1 cellular context compared by ENCODE assay signal in the genomic region with DNA sequence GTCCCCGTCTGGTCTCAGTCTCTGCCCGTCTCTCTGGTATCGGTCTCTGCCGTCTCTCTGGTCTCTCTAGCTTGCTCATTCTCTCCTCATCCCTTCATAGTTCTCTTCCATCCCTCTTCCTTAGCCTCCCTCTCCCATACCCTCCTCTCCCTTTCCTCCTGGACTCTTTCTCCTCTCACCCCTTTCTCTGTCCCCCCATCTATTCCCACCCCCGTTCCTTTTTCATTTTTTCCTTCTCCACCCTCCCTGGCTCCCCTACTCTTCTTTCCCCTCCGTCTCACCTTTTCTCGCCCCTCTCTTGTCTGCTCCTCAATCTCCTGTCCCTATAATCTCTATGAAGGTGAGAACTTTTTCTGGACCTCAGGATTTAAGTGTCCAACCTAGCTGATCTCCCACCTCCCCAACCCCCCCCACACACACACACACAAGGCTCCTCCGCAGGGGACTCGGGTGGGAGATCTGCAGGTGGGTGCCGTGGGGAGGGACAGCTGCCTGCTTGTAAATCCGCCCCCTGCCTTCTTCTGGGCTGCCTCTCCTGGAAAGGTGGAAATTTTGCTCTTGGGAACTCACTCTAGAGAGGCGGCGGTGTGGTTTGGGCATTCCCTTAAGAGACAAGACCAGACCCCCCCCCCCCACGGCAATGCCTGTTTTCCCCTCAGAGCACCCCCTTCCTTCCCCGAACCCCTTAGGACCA.
A peak's percentile ranks its signal among the peaks of the same experiment; 100 is the strongest.
TF ChIP-seq lines count a peak whose summit lies in the region.

No MANE protein-coding gene starts in this region.

TF ChIP-seq in HEK293, 187 proteins besides CTCF, POLR2A, EP300 and RAD21 (continued from another document):
- TF ChIP-seq, protein P1, sequence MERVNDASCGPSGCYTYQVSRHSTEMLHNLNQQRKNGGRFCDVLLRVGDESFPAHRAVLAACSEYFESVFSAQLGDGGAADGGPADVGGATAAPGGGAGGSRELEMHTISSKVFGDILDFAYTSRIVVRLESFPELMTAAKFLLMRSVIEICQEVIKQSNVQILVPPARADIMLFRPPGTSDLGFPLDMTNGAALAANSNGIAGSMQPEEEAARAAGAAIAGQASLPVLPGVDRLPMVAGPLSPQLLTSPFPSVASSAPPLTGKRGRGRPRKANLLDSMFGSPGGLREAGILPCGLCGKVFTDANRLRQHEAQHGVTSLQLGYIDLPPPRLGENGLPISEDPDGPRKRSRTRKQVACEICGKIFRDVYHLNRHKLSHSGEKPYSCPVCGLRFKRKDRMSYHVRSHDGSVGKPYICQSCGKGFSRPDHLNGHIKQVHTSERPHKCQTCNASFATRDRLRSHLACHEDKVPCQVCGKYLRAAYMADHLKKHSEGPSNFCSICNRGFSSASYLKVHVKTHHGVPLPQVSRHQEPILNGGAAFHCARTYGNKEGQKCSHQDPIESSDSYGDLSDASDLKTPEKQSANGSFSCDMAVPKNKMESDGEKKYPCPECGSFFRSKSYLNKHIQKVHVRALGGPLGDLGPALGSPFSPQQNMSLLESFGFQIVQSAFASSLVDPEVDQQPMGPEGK (tag by site-specific recombination; IDR thresholded peaks at IDR 0.05): 0 out of 2 replicates have a peak, but pooled peaks have one; percentile 18
- no peak for TF ChIP-seq ZBTB20 (tag by site-specific recombination; IDR thresholded peaks at IDR 0.05)
- 0 out of 2 replicates have a peak, but pooled peaks have one; percentile 69 for TF ChIP-seq ZNF791 (tag by site-specific recombination; IDR thresholded peaks at IDR 0.05)
- TF ChIP-seq ZNF747 (tag by site-specific recombination; IDR thresholded peaks at IDR 0.05): no peak
- TF ChIP-seq HIC1 (tag by site-specific recombination; IDR thresholded peaks at IDR 0.05): no peak
- no peak for TF ChIP-seq ZNF202 (tag by site-specific recombination; IDR thresholded peaks at IDR 0.05; ENCODE audit: borderline replicate concordance)
- no peak for TF ChIP-seq ZNF776 (tag by site-specific recombination; IDR thresholded peaks at IDR 0.05; ENCODE audit: borderline replicate concordance)
- TF ChIP-seq ZBTB48 (tag by site-specific recombination; IDR thresholded peaks at IDR 0.05): peak; percentile 37; the same call in 1 of the 2 replicates
- TF ChIP-seq MZF1 (tag by site-specific recombination; IDR thresholded peaks at IDR 0.05; ENCODE audit: borderline replicate concordance): no peak
- TF ChIP-seq SP7 (tag by site-specific recombination; IDR thresholded peaks at IDR 0.05): no peak
- no peak for TF ChIP-seq ZNF302 (tag by site-specific recombination; IDR thresholded peaks at IDR 0.05; ENCODE audit: low read depth)
- no peak for TF ChIP-seq KLF1 (tag by site-specific recombination; IDR thresholded peaks at IDR 0.05)
- TF ChIP-seq PRDM6 (tag by site-specific recombination; IDR thresholded peaks at IDR 0.05): no peak
- TF ChIP-seq ZNF830 (tag by site-specific recombination; IDR thresholded peaks at IDR 0.05; ENCODE audit: low read depth): no peak
- TF ChIP-seq ZNF596 (tag by site-specific recombination; IDR thresholded peaks at IDR 0.05): no peak
- peak; percentile 5; the same call in 1 of the 2 replicates for TF ChIP-seq ZNF146 (tag by site-specific recombination; IDR thresholded peaks at IDR 0.05)
- no peak for TF ChIP-seq ZNF266 (tag by site-specific recombination; IDR thresholded peaks at IDR 0.05; ENCODE audit: low read depth)
- peak; percentile 62 for TF ChIP-seq ZIC2 (tag by site-specific recombination; IDR thresholded peaks at IDR 0.05)
- peak; percentile 65; the same call in 1 of the 2 replicates for TF ChIP-seq BCL11A (tag by site-specific recombination; IDR thresholded peaks at IDR 0.05; ENCODE audit: low read depth)
- TF ChIP-seq ZFP69B (tag by site-specific recombination; IDR thresholded peaks at IDR 0.05): no peak
- peak; percentile 37 for TF ChIP-seq GLIS2 (tag by site-specific recombination; IDR thresholded peaks at IDR 0.05)
- no peak for TF ChIP-seq ZNF561 (tag by site-specific recombination; IDR thresholded peaks at IDR 0.05; ENCODE audit: borderline replicate concordance)
- TF ChIP-seq ZNF514 (tag by site-specific recombination; IDR thresholded peaks at IDR 0.05): no peak
- TF ChIP-seq SP3 (tag by site-specific recombination; IDR thresholded peaks at IDR 0.05): no peak
- no peak for TF ChIP-seq IKZF3 (tag by site-specific recombination; IDR thresholded peaks at IDR 0.05)
- TF ChIP-seq SCRT1 (tag by site-specific recombination; IDR thresholded peaks at IDR 0.05; ENCODE audit: borderline replicate concordance): no peak
- TF ChIP-seq ZNF404 (tag by site-specific recombination; IDR thresholded peaks at IDR 0.05): no peak
- TF ChIP-seq WT1 (tag by site-specific recombination; IDR thresholded peaks at IDR 0.05): no peak
- no peak for TF ChIP-seq TRIM28 (IDR thresholded peaks at IDR 0.05; ENCODE audit: borderline replicate concordance, low read length)
TF ChIP-seq in HEK293: peak in this region for 18.
